Comparison of ENCODE assay signal across 13 cellular contexts in the genomic region with DNA sequence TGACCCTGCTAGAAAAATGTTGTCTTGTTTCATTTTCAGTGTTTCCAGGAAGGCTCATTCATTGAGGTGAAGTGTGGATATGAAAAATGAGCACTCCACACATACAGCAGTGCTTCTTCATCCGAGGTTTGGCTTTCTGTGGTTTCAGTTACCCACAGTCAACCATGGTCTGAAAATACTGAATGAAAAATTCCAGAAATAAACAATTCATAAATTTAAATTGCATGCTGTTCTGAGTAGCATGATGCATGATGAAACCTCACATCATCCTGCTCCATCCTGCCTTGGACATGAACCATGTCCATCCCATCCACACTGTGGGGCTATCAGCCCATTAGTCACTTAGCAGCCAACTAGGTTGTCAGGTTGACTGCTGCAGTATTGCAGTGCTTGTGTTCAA. TPM values are rescaled to one million over a fixed set of nuclear protein-coding genes. Genes with fewer than 3 reads are reported as not detected.
DNase-seq lines count a peak whose midpoint lies in the region; ATAC-seq and TF ChIP-seq lines count a peak whose summit lies in the region.
"Had no signal": no experiment of that assay in that cellular context is flagged by ENCODE, and none has a peak within 500 bp of the region (broad histone marks: within the 10 kb centered on the region; RNA-seq: fewer than 3 reads in every experiment).

No MANE protein-coding gene starts in this region.

- peak overlapping the region; percentile 60 for H3K27ac Mint-ChIP-seq in HFFc6
- peak overlapping the region; percentile 59 for H3K27ac Mint-ChIP-seq in activated CD8-positive, alpha-beta T cell treated with anti-CD3 and anti-CD28 coated beads, Interleukin-2, amount 10 ng/mL, durations not matched to agents 7 days and 5 days
- no peak overlapping the region for H3K27ac Mint-ChIP-seq in stimulated activated memory B cell treated with anti-CD40 and anti-IgM and Interleukin-4, amounts not matched to agents 10 μg/mL and 1 μg/mL and 100 μg/mL, for 72 hours

- no peak overlapping the region for H2AFZ ChIP-seq in DND-41 (ENCODE audit: low read depth, low read length)

- no peaks in the 10 kb centered on the region for H4K20me1 ChIP-seq in DND-41 (ENCODE audit: insufficient read depth, low read length)

- no peaks in the 10 kb centered on the region for H3K9me3 ChIP-seq in DND-41 (ENCODE audit: insufficient read depth, low read length, severe bottlenecking)

- H3K27me3 Mint-ChIP-seq in HFFc6 (ENCODE audit: insufficient read depth): no peaks in the 10 kb centered on the region; the same call in none of the 2 replicates
- H3K27me3 Mint-ChIP-seq in activated CD8-positive, alpha-beta T cell treated with anti-CD3 and anti-CD28 coated beads, Interleukin-2, amount 10 ng/mL, durations not matched to agents 7 days and 5 days (ENCODE audit: low read depth): no peaks in the 10 kb centered on the region
- H3K27me3 Mint-ChIP-seq in stimulated activated memory B cell treated with anti-CD40 and anti-IgM and Interleukin-4, amounts not matched to agents 10 μg/mL and 1 μg/mL and 100 μg/mL, for 72 hours: no peaks in the 10 kb centered on the region

- H3K4me1 ChIP-seq in DND-41 (ENCODE audit: insufficient read depth, low read length): no peaks in the 10 kb centered on the region; the same call in 1 of the 2 replicates
- no peaks in the 10 kb centered on the region for H3K4me1 ChIP-seq in foreskin keratinocyte

- DNase-seq in DND-41 (no peak), HFFc6 (peak; percentile 57), foreskin keratinocyte (peak in 1 of 2 donors; percentile 20), activated gamma-delta T cell (lab: John Stamatoyannopoulos, UW) (no peak), Right ventricle myocardium inferior (ENCODE audit: missing footprints) (no peak)
- DNase-seq in activated CD8-positive, alpha-beta T cell treated with anti-CD3 and anti-CD28 coated beads, Interleukin-2, amount 10 ng/mL, durations not matched to agents 7 days and 5 days: peak; percentile 26
- DNase-seq: dorsolateral prefrontal cortex, NCI-H226, nucleus accumbens, SW 1271, trophoblast cell had no signal

- no peak overlapping the region for H3K4me3 ChIP-seq in DND-41 (ENCODE audit: low read depth in 1 of 2, low read length in 2 of 2)
- H3K4me3 ChIP-seq: dorsolateral prefrontal cortex had no signal

- peak; percentile 75 for ATAC-seq in DND-41 (ENCODE audit: insufficient read depth, low read depth)
- ATAC-seq in activated CD8-positive, alpha-beta T cell treated with anti-CD3 and anti-CD28 coated beads, Interleukin-2, amount 10 ng/mL, durations not matched to agents 7 days and 5 days: peak; percentile 71
- peak; percentile 57 for ATAC-seq in foreskin keratinocyte
- ATAC-seq in HG02938 (IDR thresholded peaks at IDR 0.05; ENCODE audit: unreplicated experiment): no peak
- ATAC-seq in stimulated activated memory B cell treated with anti-CD40 and anti-IgM and Interleukin-4, amounts not matched to agents 10 μg/mL and 1 μg/mL and 100 μg/mL, for 72 hours: no peak
- ATAC-seq in Right ventricle myocardium inferior: no peak

- no peaks in the 10 kb centered on the region for H3K79me2 ChIP-seq in DND-41 (ENCODE audit: insufficient read depth, low read length)

- no peak overlapping the region for H3K9ac ChIP-seq in DND-41 (ENCODE audit: low read depth, low read length)

- POLR2A ChIA-PET in activated CD8-positive, alpha-beta T cell treated with anti-CD3 and anti-CD28 coated beads, Interleukin-2, amount 10 ng/mL, durations not matched to agents 7 days and 5 days (lab: Charles Lee): no interaction called here

- H3K4me1 Mint-ChIP-seq in HFFc6 (ENCODE audit: low read depth): peaks cover 34% of the 10 kb centered on the region
- peaks cover 28% of the 10 kb centered on the region for H3K4me1 Mint-ChIP-seq in activated CD8-positive, alpha-beta T cell treated with anti-CD3 and anti-CD28 coated beads, Interleukin-2, amount 10 ng/mL, durations not matched to agents 7 days and 5 days (ENCODE audit: low read depth)
- peaks cover 6% of the 10 kb centered on the region for H3K4me1 Mint-ChIP-seq in stimulated activated memory B cell treated with anti-CD40 and anti-IgM and Interleukin-4, amounts not matched to agents 10 μg/mL and 1 μg/mL and 100 μg/mL, for 72 hours

- intact Hi-C loops in Right ventricle myocardium inferior (cut with DNase I): loop anchor here (5.0 kb wide), 1 partner anchor 472 kb away; no protein-coding TSS in a partner anchor

- CTCF ChIA-PET in activated CD8-positive, alpha-beta T cell treated with anti-CD3 and anti-CD28 coated beads, Interleukin-2, amount 10 ng/mL, durations not matched to agents 7 days and 5 days (lab: Charles Lee): no interaction called here

- TF ChIP-seq CTCF in DND-41 (IDR thresholded peaks at IDR 0.05; ENCODE audit: borderline replicate concordance, extremely low read depth, low read length, poor library complexity, severe bottlenecking) (peak; percentile 14), HFFc6 (IDR thresholded peaks at IDR 0.05) (peak; percentile 48), foreskin keratinocyte (conservative IDR thresholded peaks at IDR 0.05) (peak; percentile 50)

- H3K4me2 ChIP-seq in DND-41 (ENCODE audit: insufficient read depth, low read length): no peak overlapping the region

- H3K36me3 Mint-ChIP-seq in HFFc6 (ENCODE audit: low read depth): no peaks in the 10 kb centered on the region; the same call in 1 of the 2 replicates
- H3K36me3 Mint-ChIP-seq in activated CD8-positive, alpha-beta T cell treated with anti-CD3 and anti-CD28 coated beads, Interleukin-2, amount 10 ng/mL, durations not matched to agents 7 days and 5 days (ENCODE audit: low read depth): peaks cover 2% of the 10 kb centered on the region
- H3K36me3 Mint-ChIP-seq in stimulated activated memory B cell treated with anti-CD40 and anti-IgM and Interleukin-4, amounts not matched to agents 10 μg/mL and 1 μg/mL and 100 μg/mL, for 72 hours: peaks cover 31% of the 10 kb centered on the region

- no peak overlapping the region for H3K4me3 Mint-ChIP-seq in HFFc6
- peak overlapping the region; percentile 5 for H3K4me3 Mint-ChIP-seq in activated CD8-positive, alpha-beta T cell treated with anti-CD3 and anti-CD28 coated beads, Interleukin-2, amount 10 ng/mL, durations not matched to agents 7 days and 5 days
- H3K4me3 Mint-ChIP-seq in stimulated activated memory B cell treated with anti-CD40 and anti-IgM and Interleukin-4, amounts not matched to agents 10 μg/mL and 1 μg/mL and 100 μg/mL, for 72 hours: no peak overlapping the region

- no peaks in the 10 kb centered on the region for H3K27me3 ChIP-seq in DND-41 (ENCODE audit: insufficient read depth, low read length, poor library complexity)
- no peaks in the 10 kb centered on the region for H3K27me3 ChIP-seq in foreskin keratinocyte
- H3K27me3 ChIP-seq: dorsolateral prefrontal cortex had no signal

- no peaks in the 10 kb centered on the region for H3K9me3 Mint-ChIP-seq in HFFc6
- H3K9me3 Mint-ChIP-seq in activated CD8-positive, alpha-beta T cell treated with anti-CD3 and anti-CD28 coated beads, Interleukin-2, amount 10 ng/mL, durations not matched to agents 7 days and 5 days (ENCODE audit: insufficient read depth): no peaks in the 10 kb centered on the region
- H3K9me3 Mint-ChIP-seq in stimulated activated memory B cell treated with anti-CD40 and anti-IgM and Interleukin-4, amounts not matched to agents 10 μg/mL and 1 μg/mL and 100 μg/mL, for 72 hours: no peaks in the 10 kb centered on the region

- H3K27ac ChIP-seq in DND-41 (ENCODE audit: low read length) (no peak overlapping the region), foreskin keratinocyte (no peak overlapping the region)
- H3K27ac ChIP-seq: dorsolateral prefrontal cortex had no signal

- peaks cover 16% of the 10 kb centered on the region; the same call in 1 of the 2 replicates for H3K36me3 ChIP-seq in DND-41 (ENCODE audit: insufficient read depth, low read length)

RNA-seq across cellular contexts. Expression of a gene that starts 10.4 kb away (rescaled TPM):
- total RNA-seq in HFFc6 (2021; fragmentation: NEBNext Ultra II Directional; extraction: Animal tissue kit (Norgen Biotek cat#: 25700)): not detected
- total RNA-seq in activated CD8-positive, alpha-beta T cell treated with anti-CD3 and anti-CD28 coated beads, Interleukin-2, amount 10 ng/mL, durations not matched to agents 7 days and 5 days: under 1 TPM in 1 of 2 experiments, not detected in 1; 0.34 TPM
- total RNA-seq in foreskin keratinocyte (not detected in 2 replicates), Right ventricle myocardium inferior (not detected)
- not detected in 2 replicates for polyA plus RNA-seq in foreskin keratinocyte

RNA-seq across cellular contexts. Expression of a gene that starts 13.0 kb away (rescaled TPM):
- total RNA-seq in HFFc6 (2021; fragmentation: NEBNext Ultra II Directional; extraction: Animal tissue kit (Norgen Biotek cat#: 25700)): 10 to 100 TPM in 1 of 6 experiments, 1 to 10 TPM in 5; 8.1 to 16.8 (median 8.9) TPM
- 1 to 10 TPM; 6.5 to 6.9 TPM for total RNA-seq in activated CD8-positive, alpha-beta T cell treated with anti-CD3 and anti-CD28 coated beads, Interleukin-2, amount 10 ng/mL, durations not matched to agents 7 days and 5 days
- 11.8 and 15.2 TPM in 2 replicates for total RNA-seq in foreskin keratinocyte
- polyA plus RNA-seq in foreskin keratinocyte: 9.0 and 9.2 TPM in 2 replicates
- 6.1 TPM for total RNA-seq in Right ventricle myocardium inferior

RNA-seq across cellular contexts. Expression of a gene that starts 48.2 kb away (rescaled TPM):
- total RNA-seq in HFFc6 (2021; fragmentation: NEBNext Ultra II Directional; extraction: Animal tissue kit (Norgen Biotek cat#: 25700)): under 1 TPM; 0.40 to 0.62 (median 0.50) TPM
- total RNA-seq in activated CD8-positive, alpha-beta T cell treated with anti-CD3 and anti-CD28 coated beads, Interleukin-2, amount 10 ng/mL, durations not matched to agents 7 days and 5 days: 1 to 10 TPM; 2.8 to 3.0 TPM
- total RNA-seq in foreskin keratinocyte (0.32 and 0.41 TPM in 2 replicates), Right ventricle myocardium inferior (0.60 TPM)
- 0.16 and 0.30 TPM in 2 replicates for polyA plus RNA-seq in foreskin keratinocyte

RNA-seq across cellular contexts. Expression of a gene that starts 58.7 kb away (rescaled TPM):
- total RNA-seq in HFFc6 (2021; fragmentation: NEBNext Ultra II Directional; extraction: Animal tissue kit (Norgen Biotek cat#: 25700)): not detected
- total RNA-seq in activated CD8-positive, alpha-beta T cell treated with anti-CD3 and anti-CD28 coated beads, Interleukin-2, amount 10 ng/mL, durations not matched to agents 7 days and 5 days: not detected
- not detected in 2 replicates for total RNA-seq in foreskin keratinocyte
- not detected in 2 replicates for polyA plus RNA-seq in foreskin keratinocyte
- not detected for total RNA-seq in Right ventricle myocardium inferior

Comparison
In these comparisons a context has a peak if more than half of its experiments do, and no peak if none do; other contexts are left out.
1. ATAC-seq: peak in DND-41 (single experiment), activated CD8-positive, alpha-beta T cell treated with anti-CD3 and anti-CD28 coated beads, Interleukin-2, amount 10 ng/mL, durations not matched to agents 7 days and 5 days (single experiment) and foreskin keratinocyte (single experiment); none in HG02938 (single experiment), stimulated activated memory B cell treated with anti-CD40 and anti-IgM and Interleukin-4, amounts not matched to agents 10 μg/mL and 1 μg/mL and 100 μg/mL, for 72 hours (single experiment) and Right ventricle myocardium inferior (single experiment).
2. DNase-seq: peak in HFFc6 (single experiment) and activated CD8-positive, alpha-beta T cell treated with anti-CD3 and anti-CD28 coated beads, Interleukin-2, amount 10 ng/mL, durations not matched to agents 7 days and 5 days (single experiment); none in DND-41 (single experiment), activated gamma-delta T cell (single experiment) and Right ventricle myocardium inferior (single experiment).
3. Peak in every context shown above with its lines, with median percentiles within 50 percentile points of each other: CTCF ChIP-seq.